Comparison of ENCODE assay signal across 8 cellular contexts in genomic region chr1:155859881-155860841, GRCh38. TPM values are rescaled to one million over a fixed set of nuclear protein-coding genes. Genes with fewer than 3 reads are reported as not detected.
DNase-seq lines count a peak whose midpoint lies in the region; ATAC-seq and TF ChIP-seq lines count a peak whose summit lies in the region.

No MANE protein-coding gene starts in this region.

- H3K4me1 ChIP-seq in neutrophil (ENCODE audit: control insufficient read depth in 1 of 2, insufficient read depth in 1 of 2, low read depth in 1 of 2, low read length in 1 of 2) (peaks cover 41 to 42% of the 10 kb centered on the region in 2 experiments), tibial artery (peaks cover 0 to 42% (median 21%) of the 10 kb centered on the region in 4 donors)

- intact Hi-C loops in activated naive CD4-positive, alpha-beta T cell treated with anti-CD3 and anti-CD28 coated beads for 36 hours (cut with micrococcal nuclease), result loop anchor here (1.0 to 5.0 kb wide), 7 partner anchors 33 to 647 kb away; partner anchors contain the start of genes DAP3, KHDC4, LAMTOR2 and SCAMP3
- intact Hi-C loops in tibial artery (cut with DNase I; ENCODE audit: low total_unique reads), result no loop called here

- H3K4me3 ChIP-seq in neutrophil (ENCODE audit: low read depth in 1 of 2, low read length in 1 of 2), result peak overlapping the region; percentile 63 to 81
- H3K4me3 ChIP-seq in tibial artery, result peak overlapping the region; percentile 50 to 53

- H3K36me3 Mint-ChIP-seq in activated naive CD4-positive, alpha-beta T cell treated with anti-CD3 and anti-CD28 coated beads for 36 hours (ENCODE audit: low read depth), result peaks cover 4% of the 10 kb centered on the region

- peak overlapping the region; percentile 61 for H3K27ac Mint-ChIP-seq in activated naive CD4-positive, alpha-beta T cell treated with anti-CD3 and anti-CD28 coated beads for 36 hours

- CTCF ChIA-PET in activated naive CD4-positive, alpha-beta T cell treated with anti-CD3 and anti-CD28 coated beads for 36 hours (lab: Charles Lee), result interaction anchor here (0.6 to 1.6 kb wide), 3 partner anchors 12 to 273 kb away, joined by 3 to 4 read pairs (median 3); no protein-coding TSS in a partner anchor

- peaks cover 50% of the 10 kb centered on the region for H3K4me1 Mint-ChIP-seq in activated naive CD4-positive, alpha-beta T cell treated with anti-CD3 and anti-CD28 coated beads for 36 hours (ENCODE audit: low read depth)

- H3K27ac ChIP-seq in neutrophil, result peak overlapping the region; percentile 87
- H3K27ac ChIP-seq in tibial artery, result peak overlapping the region; percentile 86

- no peaks in the 10 kb centered on the region for H3K9me3 ChIP-seq in neutrophil
- no peaks in the 10 kb centered on the region for H3K9me3 ChIP-seq in tibial artery

- ATAC-seq in HG02610 (IDR thresholded peaks at IDR 0.05; ENCODE audit: unreplicated experiment), result no peak

- H3K27me3 Mint-ChIP-seq in activated naive CD4-positive, alpha-beta T cell treated with anti-CD3 and anti-CD28 coated beads for 36 hours (ENCODE audit: low read depth), result peaks cover 24% of the 10 kb centered on the region

- H3K9me3 Mint-ChIP-seq in activated naive CD4-positive, alpha-beta T cell treated with anti-CD3 and anti-CD28 coated beads for 36 hours, result no peaks in the 10 kb centered on the region

- TF ChIP-seq CTCF in neutrophil (IDR thresholded peaks at IDR 0.05) (no peak), tibial artery (IDR thresholded peaks at IDR 0.05) (no peak)

- H3K4me3 Mint-ChIP-seq in activated naive CD4-positive, alpha-beta T cell treated with anti-CD3 and anti-CD28 coated beads for 36 hours, result peak overlapping the region; percentile 100

- H3K27me3 ChIP-seq in neutrophil (no peaks in the 10 kb centered on the region), tibial artery (no peaks in the 10 kb centered on the region)

- H3K36me3 ChIP-seq in neutrophil (peaks cover 4% of the 10 kb centered on the region), tibial artery (no peaks in the 10 kb centered on the region)

- DNase-seq in GM04504 (ENCODE audit: low read depth) (peak; percentile 38), HuH-7 (ENCODE audit: low spot score) (peak; percentile 40), RPMI8226 (peak; percentile 24), globus pallidus (ENCODE audit: low spot score) (peak; percentile 97), tibial artery (peak; percentile 77 to 90)
- peak; percentile 66 for DNase-seq in activated naive CD4-positive, alpha-beta T cell treated with anti-CD3 and anti-CD28 coated beads for 36 hours

RNA-seq across cellular contexts. Expression of gene SYT11, which starts 0.8 kb away (rescaled TPM):
- total RNA-seq in activated naive CD4-positive, alpha-beta T cell treated with anti-CD3 and anti-CD28 coated beads for 36 hours, result 1 to 10 TPM; 6.3 to 7.0 TPM

RNA-seq across cellular contexts. Expression of gene GON4L, which starts 3.1 kb away (rescaled TPM):
- total RNA-seq in activated naive CD4-positive, alpha-beta T cell treated with anti-CD3 and anti-CD28 coated beads for 36 hours, result 10 to 100 TPM; 36.6 to 37.1 TPM

RNA-seq across cellular contexts. Expression of gene RIT1, which starts 51.0 kb away (rescaled TPM):
- 10 to 100 TPM; 17.1 to 21.3 TPM for total RNA-seq in activated naive CD4-positive, alpha-beta T cell treated with anti-CD3 and anti-CD28 coated beads for 36 hours

Comparison
In these comparisons a context has a peak if more than half of its experiments do, and no peak if none do; other contexts are left out.
1. DNase-seq: peak in every context shown above with its lines; median percentile 97 in globus pallidus; 84 in tibial artery; 66 in activated naive CD4-positive, alpha-beta T cell treated with anti-CD3 and anti-CD28 coated beads for 36 hours; 40 in HuH-7; 38 in GM04504; 24 in RPMI8226.